Comparison of ENCODE assay signal across 11 cellular contexts in the genomic region with DNA sequence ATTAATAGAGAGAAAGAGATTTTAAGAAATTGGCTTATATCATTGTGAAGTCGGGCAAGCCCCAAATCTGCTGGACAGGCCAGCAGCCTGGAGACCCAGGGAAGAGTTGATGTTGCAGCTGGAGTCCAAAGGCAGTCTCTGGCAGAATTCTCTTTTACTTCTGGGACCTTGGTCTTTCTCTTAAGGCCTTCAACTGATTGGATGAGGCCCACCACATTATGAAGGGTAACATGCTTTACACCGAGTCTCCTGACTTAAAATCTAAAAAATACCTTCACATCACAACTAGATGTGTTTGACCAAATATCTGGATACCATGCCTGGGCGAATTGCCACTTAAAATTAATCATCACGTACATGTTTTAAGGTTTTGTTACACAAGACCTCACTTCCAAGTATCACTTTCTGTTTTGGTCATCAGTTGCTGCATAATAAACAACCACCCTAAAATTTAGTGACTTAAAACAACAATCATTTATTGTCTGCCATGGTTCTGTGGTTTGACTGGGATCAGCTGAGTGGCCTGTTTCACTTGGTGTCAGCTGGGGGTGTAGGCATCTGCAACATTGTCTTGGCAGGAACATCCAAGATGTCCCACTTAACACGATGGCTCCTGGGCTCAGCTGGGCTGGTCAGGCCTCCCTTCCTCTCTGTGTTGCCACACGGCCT. TPM values are rescaled to one million over a fixed set of nuclear protein-coding genes. Genes with fewer than 3 reads are reported as not detected.
DNase-seq lines count a peak whose midpoint lies in the region; ATAC-seq and TF ChIP-seq lines count a peak whose summit lies in the region.
"Had no signal": no experiment of that assay in that cellular context is flagged by ENCODE, and none has a peak within 500 bp of the region (broad histone marks: within the 10 kb centered on the region; RNA-seq: fewer than 3 reads in every experiment).

No MANE protein-coding gene starts in this region.

- H3K4me1 Mint-ChIP-seq in activated CD8-positive, alpha-beta memory T cell treated with anti-CD3 and anti-CD28 coated beads, Interleukin-2, amount 10 ng/mL, durations not matched to agents 7 days and 5 days = peaks cover 76% of the 10 kb centered on the region

- CTCF ChIA-PET in activated CD8-positive, alpha-beta memory T cell treated with anti-CD3 and anti-CD28 coated beads, Interleukin-2, amount 10 ng/mL, durations not matched to agents 7 days and 5 days (lab: Charles Lee) = interaction anchor here (1.2 to 2.4 kb wide), 3 partner anchors 20 to 27 kb away, joined by 4 to 12 read pairs (median 6); no protein-coding TSS in a partner anchor

- intact Hi-C loops in upper lobe of right lung (cut with DNase I) = no loop called here

- H3K4me1 ChIP-seq in upper lobe of right lung = peaks cover 13% of the 10 kb centered on the region
- peaks cover 13% of the 10 kb centered on the region for H3K4me1 ChIP-seq in effector memory CD4-positive, alpha-beta T cell (ENCODE audit: control insufficient read depth, insufficient read depth, low read length, poor library complexity, severe bottlenecking)

- TF ChIP-seq CTCF in upper lobe of right lung (IDR thresholded peaks at IDR 0.05) = no peak

- peaks cover 75% of the 10 kb centered on the region for H3K36me3 Mint-ChIP-seq in activated CD8-positive, alpha-beta memory T cell treated with anti-CD3 and anti-CD28 coated beads, Interleukin-2, amount 10 ng/mL, durations not matched to agents 7 days and 5 days
- H3K36me3 Mint-ChIP-seq: mesothelial cell of epicardium had no signal

- no peaks in the 10 kb centered on the region for H3K9me3 Mint-ChIP-seq in activated CD8-positive, alpha-beta memory T cell treated with anti-CD3 and anti-CD28 coated beads, Interleukin-2, amount 10 ng/mL, durations not matched to agents 7 days and 5 days (ENCODE audit: low read depth)
- H3K9me3 Mint-ChIP-seq: mesothelial cell of epicardium had no signal

- peak overlapping the region; percentile 75 for H3K27ac Mint-ChIP-seq in activated CD8-positive, alpha-beta memory T cell treated with anti-CD3 and anti-CD28 coated beads, Interleukin-2, amount 10 ng/mL, durations not matched to agents 7 days and 5 days
- H3K27ac Mint-ChIP-seq: mesothelial cell of epicardium had no signal

- H3K4me3 Mint-ChIP-seq in activated CD8-positive, alpha-beta memory T cell treated with anti-CD3 and anti-CD28 coated beads, Interleukin-2, amount 10 ng/mL, durations not matched to agents 7 days and 5 days = peak overlapping the region; percentile 96
- H3K4me3 Mint-ChIP-seq: mesothelial cell of epicardium had no signal

- peak; percentile 35 for ATAC-seq in HG03175 (IDR thresholded peaks at IDR 0.05; ENCODE audit: unreplicated experiment)
- ATAC-seq in activated CD8-positive, alpha-beta memory T cell treated with anti-CD3 and anti-CD28 coated beads, Interleukin-2, amount 10 ng/mL, durations not matched to agents 7 days and 5 days = peak; percentile 15
- ATAC-seq in upper lobe of right lung = peak; percentile 3
- no peak for ATAC-seq in GM19397 (IDR thresholded peaks at IDR 0.05; ENCODE audit: unreplicated experiment)

- no peaks in the 10 kb centered on the region for H3K36me3 ChIP-seq in upper lobe of right lung
- H3K36me3 ChIP-seq in effector memory CD4-positive, alpha-beta T cell (ENCODE audit: control insufficient read depth, insufficient read depth, low read length) = no peaks in the 10 kb centered on the region
- H3K36me3 ChIP-seq: esophagus squamous epithelium had no signal

- no peaks in the 10 kb centered on the region for H3K9me3 ChIP-seq in upper lobe of right lung
- no peaks in the 10 kb centered on the region for H3K9me3 ChIP-seq in effector memory CD4-positive, alpha-beta T cell (ENCODE audit: control insufficient read depth, low read length)
- H3K9me3 ChIP-seq: esophagus squamous epithelium had no signal

- no peak overlapping the region for H3K4me3 ChIP-seq in upper lobe of right lung
- H3K4me3 ChIP-seq in effector memory CD4-positive, alpha-beta T cell (ENCODE audit: insufficient read depth, low read depth, low read length, poor library complexity, severe bottlenecking) = no peak overlapping the region
- H3K4me3 ChIP-seq: esophagus squamous epithelium had no signal

- peak in 2 of 3 experiments; percentile 19 to 27 for DNase-seq in stimulated activated CD4-positive, alpha-beta T cell treated with anti-CD3 and anti-CD28 coated beads, TNF-alpha, amount 100 ng/mL, for 24 hours (ENCODE audit: low read depth in 3 of 3)
- no peak for DNase-seq in stimulated activated CD4-positive, alpha-beta T cell treated with anti-CD3 and anti-CD28 coated beads, Interleukin-4, amount 100 ng/mL, for 1 hour
- DNase-seq in activated CD8-positive, alpha-beta memory T cell treated with anti-CD3 and anti-CD28 coated beads, Interleukin-2, amount 10 ng/mL, durations not matched to agents 7 days and 5 days = peak; percentile 83
- DNase-seq in upper lobe of right lung (no peak), COR-L47 (lab: John Stamatoyannopoulos, UW) (no peak)
- no peak for DNase-seq in effector memory CD4-positive, alpha-beta T cell
- DNase-seq: CD8-positive, alpha-beta memory T cell; esophagus squamous epithelium had no signal

- H3K27me3 Mint-ChIP-seq in activated CD8-positive, alpha-beta memory T cell treated with anti-CD3 and anti-CD28 coated beads, Interleukin-2, amount 10 ng/mL, durations not matched to agents 7 days and 5 days = no peaks in the 10 kb centered on the region

- H3K27ac ChIP-seq in upper lobe of right lung = no peak overlapping the region
- no peak overlapping the region for H3K27ac ChIP-seq in effector memory CD4-positive, alpha-beta T cell (ENCODE audit: insufficient read depth, low read length, poor library complexity, severe bottlenecking)
- H3K27ac ChIP-seq: esophagus squamous epithelium had no signal

- H3K27me3 ChIP-seq in upper lobe of right lung = no peaks in the 10 kb centered on the region
- no peaks in the 10 kb centered on the region for H3K27me3 ChIP-seq in effector memory CD4-positive, alpha-beta T cell (replicated peaks; ENCODE audit: control insufficient read depth, insufficient read depth, low read length, poor library complexity, severe bottlenecking)

RNA-seq across cellular contexts. Expression of gene CD38, which starts 3.4 kb away (rescaled TPM):
- total RNA-seq in activated CD8-positive, alpha-beta memory T cell treated with anti-CD3 and anti-CD28 coated beads, Interleukin-2, amount 10 ng/mL, durations not matched to agents 7 days and 5 days = 100 to 1,000 TPM; 151 to 179 TPM
- 2.4 TPM for total RNA-seq in upper lobe of right lung

Comparison
In these comparisons a context has a peak if more than half of its experiments do, and no peak if none do; other contexts are left out.
1. DNase-seq: peak in stimulated activated CD4-positive, alpha-beta T cell treated with anti-CD3 and anti-CD28 coated beads, TNF-alpha, amount 100 ng/mL, for 24 hours (2 of 3) and activated CD8-positive, alpha-beta memory T cell treated with anti-CD3 and anti-CD28 coated beads, Interleukin-2, amount 10 ng/mL, durations not matched to agents 7 days and 5 days (single experiment); none in stimulated activated CD4-positive, alpha-beta T cell treated with anti-CD3 and anti-CD28 coated beads, Interleukin-4, amount 100 ng/mL, for 1 hour (single experiment), upper lobe of right lung (single experiment), COR-L47 (single experiment) and effector memory CD4-positive, alpha-beta T cell (0 of 3).
2. RNA of gene CD38, which starts 3.4 kb away (total RNA-seq): 151 to 179 TPM in activated CD8-positive, alpha-beta memory T cell treated with anti-CD3 and anti-CD28 coated beads, Interleukin-2, amount 10 ng/mL, durations not matched to agents 7 days and 5 days; 2.4 TPM in upper lobe of right lung (single experiment); every median in the first group is over 10 times any median in the second.